Comparison of ENCODE assay signal across 7 cellular contexts in genomic region chr4:139278956-139279722, GRCh38. TPM values are rescaled to one million over a fixed set of nuclear protein-coding genes. Genes with fewer than 3 reads are reported as not detected.
A peak's percentile ranks its signal among the peaks of the same experiment; 100 is the strongest.
DNase-seq lines count a peak whose midpoint lies in the region; ATAC-seq lines count a peak whose summit lies in the region.

No MANE protein-coding gene starts in this region.

- peak overlapping the region; percentile 19 for H3K9ac ChIP-seq in HUES6 (ENCODE audit: low read length)

- H3K27ac ChIP-seq in HUES6 (ENCODE audit: low read depth, low read length): no peak overlapping the region

- H3K36me3 ChIP-seq in HUES6 (ENCODE audit: control insufficient read depth, insufficient read depth, low read length): no peaks in the 10 kb centered on the region

- peaks cover 42% of the 10 kb centered on the region for H3K27me3 ChIP-seq in HUES6 (ENCODE audit: control insufficient read depth, insufficient read depth, low read length)

- peaks cover 15% of the 10 kb centered on the region for H3K4me1 Mint-ChIP-seq in activated naive CD8-positive, alpha-beta T cell treated with anti-CD3 and anti-CD28 coated beads, Interleukin-2, amount 10 ng/mL, durations not matched to agents 7 days and 5 days
- H3K4me1 Mint-ChIP-seq in stimulated activated memory B cell treated with anti-CD40 and anti-IgM and Interleukin-4, amounts not matched to agents 10 μg/mL and 1 μg/mL and 100 μg/mL, for 72 hours: peaks cover 20% of the 10 kb centered on the region

- POLR2A ChIA-PET in activated naive CD8-positive, alpha-beta T cell treated with anti-CD3 and anti-CD28 coated beads, Interleukin-2, amount 10 ng/mL, durations not matched to agents 7 days and 5 days (lab: Charles Lee): no interaction called here

- no peak overlapping the region for H3K27ac Mint-ChIP-seq in activated naive CD8-positive, alpha-beta T cell treated with anti-CD3 and anti-CD28 coated beads, Interleukin-2, amount 10 ng/mL, durations not matched to agents 7 days and 5 days
- H3K27ac Mint-ChIP-seq in stimulated activated memory B cell treated with anti-CD40 and anti-IgM and Interleukin-4, amounts not matched to agents 10 μg/mL and 1 μg/mL and 100 μg/mL, for 72 hours: no peak overlapping the region

- H3K4me3 Mint-ChIP-seq in activated naive CD8-positive, alpha-beta T cell treated with anti-CD3 and anti-CD28 coated beads, Interleukin-2, amount 10 ng/mL, durations not matched to agents 7 days and 5 days: peak overlapping the region; percentile 66
- peak overlapping the region; percentile 78 for H3K4me3 Mint-ChIP-seq in stimulated activated memory B cell treated with anti-CD40 and anti-IgM and Interleukin-4, amounts not matched to agents 10 μg/mL and 1 μg/mL and 100 μg/mL, for 72 hours

- no peak for DNase-seq in activated naive CD8-positive, alpha-beta T cell treated with anti-CD3 and anti-CD28 coated beads, Interleukin-2, amount 10 ng/mL, durations not matched to agents 7 days and 5 days

- peak; percentile 23 for ATAC-seq in activated naive CD8-positive, alpha-beta T cell treated with anti-CD3 and anti-CD28 coated beads, Interleukin-2, amount 10 ng/mL, durations not matched to agents 7 days and 5 days (ENCODE audit: low read depth)
- no peak for ATAC-seq in stimulated activated memory B cell treated with anti-CD40 and anti-IgM and Interleukin-4, amounts not matched to agents 10 μg/mL and 1 μg/mL and 100 μg/mL, for 72 hours
- ATAC-seq in HG03139 (IDR thresholded peaks at IDR 0.05; ENCODE audit: unreplicated experiment): no peak
- ATAC-seq in HG03354 (IDR thresholded peaks at IDR 0.05; ENCODE audit: poor library complexity, severe bottlenecking, unreplicated experiment): no peak
- no peak for ATAC-seq in GM19452 (IDR thresholded peaks at IDR 0.05; ENCODE audit: unreplicated experiment)

- no peaks in the 10 kb centered on the region for H3K9me3 Mint-ChIP-seq in activated naive CD8-positive, alpha-beta T cell treated with anti-CD3 and anti-CD28 coated beads, Interleukin-2, amount 10 ng/mL, durations not matched to agents 7 days and 5 days
- H3K9me3 Mint-ChIP-seq in stimulated activated memory B cell treated with anti-CD40 and anti-IgM and Interleukin-4, amounts not matched to agents 10 μg/mL and 1 μg/mL and 100 μg/mL, for 72 hours: no peaks in the 10 kb centered on the region

- peaks cover 6% of the 10 kb centered on the region for H3K4me1 ChIP-seq in HUES6 (ENCODE audit: control insufficient read depth, insufficient read depth, low read length)

- H3K27me3 Mint-ChIP-seq in activated naive CD8-positive, alpha-beta T cell treated with anti-CD3 and anti-CD28 coated beads, Interleukin-2, amount 10 ng/mL, durations not matched to agents 7 days and 5 days: peaks cover 66% of the 10 kb centered on the region
- peaks cover 41% of the 10 kb centered on the region for H3K27me3 Mint-ChIP-seq in stimulated activated memory B cell treated with anti-CD40 and anti-IgM and Interleukin-4, amounts not matched to agents 10 μg/mL and 1 μg/mL and 100 μg/mL, for 72 hours

- H3K36me3 Mint-ChIP-seq in activated naive CD8-positive, alpha-beta T cell treated with anti-CD3 and anti-CD28 coated beads, Interleukin-2, amount 10 ng/mL, durations not matched to agents 7 days and 5 days: no peaks in the 10 kb centered on the region
- H3K36me3 Mint-ChIP-seq in stimulated activated memory B cell treated with anti-CD40 and anti-IgM and Interleukin-4, amounts not matched to agents 10 μg/mL and 1 μg/mL and 100 μg/mL, for 72 hours: no peaks in the 10 kb centered on the region

- peak overlapping the region; percentile 65 for H3K4me3 ChIP-seq in HUES6 (ENCODE audit: low read depth, low read length)
- H3K4me3 ChIP-seq in iPS-18c (ENCODE audit: insufficient read depth, low read depth, low read length): peak overlapping the region; percentile 59; the same call in 1 of the 2 replicates

- H3K9me3 ChIP-seq in HUES6 (ENCODE audit: control insufficient read depth, insufficient read depth, low read depth, low read length): no peaks in the 10 kb centered on the region
- no peaks in the 10 kb centered on the region for H3K9me3 ChIP-seq in iPS-18c (ENCODE audit: control insufficient read depth, insufficient read depth, low read length)

RNA-seq across cellular contexts. Expression of gene MGARP, which starts 0.9 kb away (rescaled TPM):
- total RNA-seq in activated naive CD8-positive, alpha-beta T cell treated with anti-CD3 and anti-CD28 coated beads, Interleukin-2, amount 10 ng/mL, durations not matched to agents 7 days and 5 days: under 1 TPM in 1 of 2 experiments, not detected in 1; 0.22 TPM

RNA-seq across cellular contexts. Expression of gene NAA15, which starts 22.2 kb away (rescaled TPM):
- total RNA-seq in activated naive CD8-positive, alpha-beta T cell treated with anti-CD3 and anti-CD28 coated beads, Interleukin-2, amount 10 ng/mL, durations not matched to agents 7 days and 5 days: 10 to 100 TPM; 42.1 to 50.3 TPM

RNA-seq across cellular contexts. Expression of gene NDUFC1, which starts 23.1 kb away (rescaled TPM):
- 10 to 100 TPM; 34.6 to 36.5 TPM for total RNA-seq in activated naive CD8-positive, alpha-beta T cell treated with anti-CD3 and anti-CD28 coated beads, Interleukin-2, amount 10 ng/mL, durations not matched to agents 7 days and 5 days
